In the genomic region with DNA sequence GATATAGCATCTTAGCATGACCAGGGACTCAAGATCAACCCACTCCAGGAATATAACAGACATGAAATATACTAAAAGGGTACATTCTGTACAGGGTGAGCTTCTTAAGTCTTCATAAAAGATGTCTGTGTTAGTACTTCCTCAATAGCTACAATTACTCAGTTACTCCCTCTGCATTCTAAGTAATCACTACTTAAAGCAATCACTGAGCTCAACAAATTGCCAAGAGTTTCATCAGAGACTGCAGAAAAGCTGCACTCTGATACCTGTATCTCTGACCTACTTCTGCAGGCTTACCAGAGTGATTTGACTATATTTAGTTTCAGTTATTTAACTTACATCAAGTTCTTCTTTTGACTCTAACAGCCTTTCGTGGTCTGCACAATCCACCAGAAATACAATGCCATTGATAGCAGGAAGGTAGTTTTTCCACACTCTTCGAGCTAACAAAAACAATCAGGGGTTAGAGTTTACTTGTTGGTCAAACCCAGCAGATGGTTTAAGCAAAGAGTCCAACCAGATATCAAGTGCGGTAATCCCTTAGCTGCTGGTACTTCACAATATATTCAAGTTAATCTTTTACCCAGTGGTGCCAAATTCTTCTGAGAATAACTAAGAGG, we compare ENCODE assay signal across 9 cellular contexts. TPM values are rescaled to one million over a fixed set of nuclear protein-coding genes. Genes with fewer than 3 reads are reported as not detected.
DNase-seq lines count a peak whose midpoint lies in the region; ATAC-seq lines count a peak whose summit lies in the region.
"Had no signal": no experiment of that assay in that cellular context is flagged by ENCODE, and none has a peak within 500 bp of the region (broad histone marks: within the 10 kb centered on the region; RNA-seq: fewer than 3 reads in every experiment).

No MANE protein-coding gene starts in this region.

- H3K9me3 Mint-ChIP-seq in T-helper 2 cell treated with Interferon-gamma antibody and Interleukin-4, amounts not matched to agents 5 μg/mL and 100 μg/mL, for 36 hours, result no peaks in the 10 kb centered on the region
- H3K9me3 Mint-ChIP-seq in natural killer cell treated with Interleukin-12 subunit alpha and Interleukin-12 subunit beta and Interleukin-15 and Interleukin-18, amount 100 ng/mL, for 72 hours, result no peaks in the 10 kb centered on the region
- H3K9me3 Mint-ChIP-seq: endodermal cell had no signal

- no peak for DNase-seq in T-helper 2 cell treated with Interferon-gamma antibody and Interleukin-4, amounts not matched to agents 5 μg/mL and 100 μg/mL, for 36 hours (ENCODE audit: low spot score)
- DNase-seq in natural killer cell treated with Interleukin-12 subunit alpha and Interleukin-12 subunit beta and Interleukin-15 and Interleukin-18, amount 100 ng/mL, for 72 hours (ENCODE audit: low spot score), result no peak
- no peak for DNase-seq in NCI-H345 (lab: John Stamatoyannopoulos, UW)
- DNase-seq in activated effector memory CD4-positive, alpha-beta T cell treated with anti-CD3 and anti-CD28 coated beads, Interleukin-2, amount 50 U/mL, for 16 hours, result no peak
- DNase-seq: endodermal cell, tibial artery had no signal

- peak; percentile 50 for ATAC-seq in GM18517 (IDR thresholded peaks at IDR 0.05; ENCODE audit: unreplicated experiment)
- peak; percentile 71 for ATAC-seq in HG02610 (IDR thresholded peaks at IDR 0.05; ENCODE audit: unreplicated experiment)
- ATAC-seq in natural killer cell treated with Interleukin-12 subunit alpha and Interleukin-12 subunit beta and Interleukin-15 and Interleukin-18, amount 100 ng/mL, for 72 hours, result peak in 1 of 2 donors; percentile 60
- no peak for ATAC-seq in HG02588 (IDR thresholded peaks at IDR 0.05; ENCODE audit: unreplicated experiment)

- peak overlapping the region; percentile 82 for H3K27ac Mint-ChIP-seq in T-helper 2 cell treated with Interferon-gamma antibody and Interleukin-4, amounts not matched to agents 5 μg/mL and 100 μg/mL, for 36 hours
- peak overlapping the region; percentile 57 to 92 for H3K27ac Mint-ChIP-seq in natural killer cell treated with Interleukin-12 subunit alpha and Interleukin-12 subunit beta and Interleukin-15 and Interleukin-18, amount 100 ng/mL, for 72 hours
- H3K27ac Mint-ChIP-seq: endodermal cell had no signal

- peaks cover 54% of the 10 kb centered on the region for H3K36me3 Mint-ChIP-seq in T-helper 2 cell treated with Interferon-gamma antibody and Interleukin-4, amounts not matched to agents 5 μg/mL and 100 μg/mL, for 36 hours (ENCODE audit: low read depth)
- peaks cover 37% of the 10 kb centered on the region for H3K36me3 Mint-ChIP-seq in natural killer cell treated with Interleukin-12 subunit alpha and Interleukin-12 subunit beta and Interleukin-15 and Interleukin-18, amount 100 ng/mL, for 72 hours

- H3K4me3 Mint-ChIP-seq in T-helper 2 cell treated with Interferon-gamma antibody and Interleukin-4, amounts not matched to agents 5 μg/mL and 100 μg/mL, for 36 hours, result peak overlapping the region; percentile 37
- peak overlapping the region; percentile 16 for H3K4me3 Mint-ChIP-seq in natural killer cell treated with Interleukin-12 subunit alpha and Interleukin-12 subunit beta and Interleukin-15 and Interleukin-18, amount 100 ng/mL, for 72 hours
- H3K4me3 Mint-ChIP-seq: endodermal cell had no signal

- H3K4me1 Mint-ChIP-seq in T-helper 2 cell treated with Interferon-gamma antibody and Interleukin-4, amounts not matched to agents 5 μg/mL and 100 μg/mL, for 36 hours (ENCODE audit: low read depth), result peaks cover 34% of the 10 kb centered on the region
- H3K4me1 Mint-ChIP-seq in natural killer cell treated with Interleukin-12 subunit alpha and Interleukin-12 subunit beta and Interleukin-15 and Interleukin-18, amount 100 ng/mL, for 72 hours (ENCODE audit: low read depth in 2 of 2), result peaks cover 7 to 8% of the 10 kb centered on the region in 2 donors

- H3K27me3 Mint-ChIP-seq in T-helper 2 cell treated with Interferon-gamma antibody and Interleukin-4, amounts not matched to agents 5 μg/mL and 100 μg/mL, for 36 hours (ENCODE audit: low read depth), result no peaks in the 10 kb centered on the region
- H3K27me3 Mint-ChIP-seq in natural killer cell treated with Interleukin-12 subunit alpha and Interleukin-12 subunit beta and Interleukin-15 and Interleukin-18, amount 100 ng/mL, for 72 hours, result no peaks in the 10 kb centered on the region

RNA-seq across cellular contexts. Expression of a gene that starts 23.3 kb away (rescaled TPM):
- 10 to 100 TPM; 63.7 to 70.9 TPM for total RNA-seq in natural killer cell treated with Interleukin-12 subunit alpha and Interleukin-12 subunit beta and Interleukin-15 and Interleukin-18, amount 100 ng/mL, for 72 hours

RNA-seq across cellular contexts. Expression of a gene that starts 39.2 kb away (rescaled TPM):
- total RNA-seq in natural killer cell treated with Interleukin-12 subunit alpha and Interleukin-12 subunit beta and Interleukin-15 and Interleukin-18, amount 100 ng/mL, for 72 hours, result 10 to 100 TPM; 40.2 to 42.1 TPM
